Comparison of ENCODE assay signal across 1 cellular context in the genomic region with DNA sequence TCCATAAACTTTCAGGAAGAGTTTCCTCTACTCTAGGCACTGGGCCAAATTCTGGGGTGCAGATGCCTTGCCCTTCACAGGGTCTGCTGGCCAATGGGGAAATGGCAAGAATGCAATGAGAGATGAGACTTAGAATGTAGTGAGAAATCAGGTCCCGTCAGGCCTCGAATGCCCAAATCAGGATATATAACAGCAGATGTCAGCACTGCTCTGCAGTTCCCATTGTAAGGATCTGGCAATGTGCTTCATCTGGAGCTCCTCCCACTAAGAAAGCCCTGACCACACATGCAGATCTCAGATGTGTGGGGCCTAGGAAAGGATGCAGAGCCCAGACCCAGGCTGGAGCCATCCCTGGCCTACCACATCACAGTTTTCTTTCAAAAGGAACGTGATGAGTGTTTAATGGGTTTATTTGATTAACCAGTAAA.
TF ChIP-seq lines count a peak whose summit lies in the region.

No MANE protein-coding gene starts in this region.

TF ChIP-seq in endothelial cell of umbilical vein, 7 proteins besides CTCF, POLR2A, EP300 and RAD21:
- TF ChIP-seq MYC (IDR thresholded peaks at IDR 0.05; ENCODE audit: low read depth, low read length) (no peak), EZH2 (IDR thresholded peaks at IDR 0.05; ENCODE audit: borderline replicate concordance, low read depth, low read length, severe bottlenecking) (no peak), GATA2 (IDR thresholded peaks at IDR 0.05; ENCODE audit: insufficient read depth, insufficient read length, low read depth, low read length) (no peak), POLR2AphosphoS5 (IDR thresholded peaks at IDR 0.05; ENCODE audit: insufficient read depth, low read depth, low read length) (no peak), JUN (IDR thresholded peaks at IDR 0.05; ENCODE audit: borderline replicate concordance, insufficient read depth, insufficient read length, low read depth) (no peak), FOS (IDR thresholded peaks at IDR 0.05; ENCODE audit: borderline replicate concordance, insufficient read depth, low read length) (no peak)
- TF ChIP-seq, protein P1, sequence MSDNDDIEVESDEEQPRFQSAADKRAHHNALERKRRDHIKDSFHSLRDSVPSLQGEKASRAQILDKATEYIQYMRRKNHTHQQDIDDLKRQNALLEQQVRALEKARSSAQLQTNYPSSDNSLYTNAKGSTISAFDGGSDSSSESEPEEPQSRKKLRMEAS (IDR thresholded peaks at IDR 0.05; ENCODE audit: insufficient read depth, insufficient read length) = no peak
